In the genomic region with DNA sequence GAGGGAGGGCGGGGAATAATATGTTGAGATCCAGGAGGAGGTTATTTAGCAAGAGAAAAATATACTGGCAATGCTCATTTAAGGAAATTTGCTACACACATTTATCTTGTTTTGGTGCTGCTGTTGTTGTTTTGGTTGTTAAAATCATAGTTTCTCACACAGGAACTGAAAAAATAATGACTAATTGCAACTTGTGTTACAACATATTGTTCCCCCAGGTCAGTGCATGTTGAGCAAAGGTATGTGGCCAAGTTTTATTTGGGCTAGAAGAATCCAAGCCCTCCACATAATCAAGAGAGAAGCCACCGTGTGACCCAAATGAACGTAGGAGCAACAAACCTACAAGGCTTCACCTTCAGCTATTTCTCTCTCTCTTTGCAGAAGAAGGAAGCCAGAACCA, we compare ENCODE assay signal across 1 cellular context.
TF ChIP-seq lines count a peak whose summit lies in the region.

No MANE protein-coding gene starts in this region.

TF ChIP-seq in IMR-90, 13 proteins besides CTCF, POLR2A, EP300 and RAD21 (continued from another document):
- TF ChIP-seq, protein P1, sequence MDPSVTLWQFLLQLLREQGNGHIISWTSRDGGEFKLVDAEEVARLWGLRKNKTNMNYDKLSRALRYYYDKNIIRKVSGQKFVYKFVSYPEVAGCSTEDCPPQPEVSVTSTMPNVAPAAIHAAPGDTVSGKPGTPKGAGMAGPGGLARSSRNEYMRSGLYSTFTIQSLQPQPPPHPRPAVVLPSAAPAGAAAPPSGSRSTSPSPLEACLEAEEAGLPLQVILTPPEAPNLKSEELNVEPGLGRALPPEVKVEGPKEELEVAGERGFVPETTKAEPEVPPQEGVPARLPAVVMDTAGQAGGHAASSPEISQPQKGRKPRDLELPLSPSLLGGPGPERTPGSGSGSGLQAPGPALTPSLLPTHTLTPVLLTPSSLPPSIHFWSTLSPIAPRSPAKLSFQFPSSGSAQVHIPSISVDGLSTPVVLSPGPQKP (IDR thresholded peaks at IDR 0.05; ENCODE audit: borderline replicate concordance, low read depth, low read length), result no peak
- TF ChIP-seq SMC3 (IDR thresholded peaks at IDR 0.05; ENCODE audit: low read depth, low read length) (no peak), RCOR1 (IDR thresholded peaks at IDR 0.05; ENCODE audit: insufficient replicate concordance, low read length) (no peak)
